8 cellular contexts compared by ENCODE assay signal in the genomic region with DNA sequence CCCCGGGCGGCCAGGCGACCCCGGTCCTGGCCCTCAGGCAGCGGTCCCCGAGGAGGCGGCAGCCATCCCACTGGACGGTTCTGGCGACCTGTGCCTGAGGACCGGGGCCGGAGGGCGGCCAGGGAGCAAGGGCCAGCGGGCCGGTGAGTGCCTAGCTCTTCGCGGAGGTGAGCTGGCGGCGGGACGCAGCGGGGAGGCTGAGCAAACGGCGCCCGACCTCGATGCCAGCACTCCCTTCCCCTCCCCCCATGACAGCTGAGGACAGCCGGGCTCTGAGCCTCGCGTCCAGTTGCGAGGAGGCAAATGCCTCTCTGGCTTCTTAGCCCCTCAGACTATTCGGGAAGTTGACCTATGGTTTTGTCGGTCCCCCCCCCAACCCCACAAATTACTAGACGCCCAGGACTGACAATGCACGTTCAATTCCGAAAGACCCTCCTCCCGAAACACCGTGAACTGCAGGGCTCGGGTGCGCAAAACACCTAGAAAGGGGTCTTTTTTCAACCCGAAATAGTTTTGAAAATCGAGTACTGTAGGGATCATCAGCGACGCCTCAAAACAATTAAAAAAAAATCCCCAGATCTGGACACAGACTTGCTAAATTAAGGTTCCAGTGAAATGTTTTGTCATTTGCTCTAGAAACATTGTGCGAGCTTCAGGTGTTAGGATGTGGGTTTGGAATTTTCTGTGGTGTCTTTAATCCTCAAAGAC. TPM values are rescaled to one million over a fixed set of nuclear protein-coding genes. Genes with fewer than 3 reads are reported as not detected.
A peak's percentile ranks its signal among the peaks of the same experiment; 100 is the strongest.
DNase-seq lines count a peak whose midpoint lies in the region; ATAC-seq, FAIRE-seq and TF ChIP-seq lines count a peak whose summit lies in the region.

No MANE protein-coding gene starts in this region.

- no peaks in the 10 kb centered on the region for H3K36me3 Mint-ChIP-seq in memory B cell

- H3K9ac ChIP-seq in endocrine pancreas (ENCODE audit: control insufficient read depth, insufficient read depth, low read length): peak overlapping the region; percentile 91

- no peak for TF ChIP-seq CTCF in WI38 (IDR thresholded peaks at IDR 0.05; ENCODE audit: low read depth, low read length)
- TF ChIP-seq CTCF in suprapubic skin (IDR thresholded peaks at IDR 0.05): no peak

- peaks cover 22% of the 10 kb centered on the region for H3K27me3 Mint-ChIP-seq in memory B cell

- H3K27ac Mint-ChIP-seq in memory B cell: no peak overlapping the region

- H3K4me3 ChIP-seq in WI38 (ENCODE audit: low read depth, low read length): peak overlapping the region; percentile 80
- peak overlapping the region; percentile 57 for H3K4me3 ChIP-seq in endocrine pancreas (ENCODE audit: control insufficient read depth, insufficient read depth, low read length)
- peak overlapping the region; percentile 86 for H3K4me3 ChIP-seq in suprapubic skin

- H3K9me3 Mint-ChIP-seq in memory B cell: no peaks in the 10 kb centered on the region

- H3K9me3 ChIP-seq in endocrine pancreas (ENCODE audit: control insufficient read depth, low read length) (no peaks in the 10 kb centered on the region), suprapubic skin (no peaks in the 10 kb centered on the region)

- ATAC-seq in HG02885 (IDR thresholded peaks at IDR 0.05; ENCODE audit: poor library complexity, unreplicated experiment) (peak; percentile 44), memory B cell (ENCODE audit: low read depth) (peak; percentile 26)

- H3K36me3 ChIP-seq in endocrine pancreas (ENCODE audit: control insufficient read depth, insufficient read depth, low read length) (no peaks in the 10 kb centered on the region), suprapubic skin (no peaks in the 10 kb centered on the region)

- H3K4me3 Mint-ChIP-seq in memory B cell: peak overlapping the region; percentile 67

- TF ChIP-seq POLR2A in suprapubic skin (IDR thresholded peaks at IDR 0.05): no peak

- peaks cover 7% of the 10 kb centered on the region for H3K4me1 Mint-ChIP-seq in memory B cell

- H3K4me1 ChIP-seq in endocrine pancreas (ENCODE audit: control insufficient read depth, insufficient read depth, low read length): peaks cover 10% of the 10 kb centered on the region
- peaks cover 27% of the 10 kb centered on the region for H3K4me1 ChIP-seq in suprapubic skin

- DNase-seq in AG08396 (ENCODE audit: low spot score) (peak; percentile 75), GM18507 (ENCODE audit: extremely low spot score, insufficient read length, low read depth) (no peak), NCI-H2081 treated with DMSO at 0.1 percent for 48 hours (lab: John Stamatoyannopoulos, UW) (peak; percentile 84), memory B cell (ENCODE audit: low spot score in 2 of 2) (peak in 1 of 2 donors; percentile 42), suprapubic skin (ENCODE audit: low spot score in 2 of 2) (peak in 1 of 2 donors; percentile 70)

- H3K27ac ChIP-seq in suprapubic skin: peak overlapping the region; percentile 91

- peak; percentile 66 for FAIRE-seq in GM18507 (lab: Jason Lieb, UNC)

- TF ChIP-seq EP300 in suprapubic skin (IDR thresholded peaks at IDR 0.05): no peak

- H3K27me3 ChIP-seq in endocrine pancreas (ENCODE audit: control insufficient read depth, insufficient read depth, low read length) (no peaks in the 10 kb centered on the region), suprapubic skin (no peaks in the 10 kb centered on the region)

- 7% methylated on average over 13 of the region's 42 CpGs for WGBS in suprapubic skin

RNA-seq across cellular contexts. Expression of gene CDKN2C, which starts 8.3 kb away (rescaled TPM):
- total RNA-seq in suprapubic skin: 10 to 100 TPM in 3 of 4 donors, 1 to 10 TPM in 1; 9.9 to 13.0 (median 11.1) TPM

RNA-seq across cellular contexts. Expression of gene FAF1, which starts 18.2 kb away (rescaled TPM):
- 10 to 100 TPM; 35.1 to 61.6 (median 45.4) TPM for total RNA-seq in suprapubic skin
